In the genomic region with DNA sequence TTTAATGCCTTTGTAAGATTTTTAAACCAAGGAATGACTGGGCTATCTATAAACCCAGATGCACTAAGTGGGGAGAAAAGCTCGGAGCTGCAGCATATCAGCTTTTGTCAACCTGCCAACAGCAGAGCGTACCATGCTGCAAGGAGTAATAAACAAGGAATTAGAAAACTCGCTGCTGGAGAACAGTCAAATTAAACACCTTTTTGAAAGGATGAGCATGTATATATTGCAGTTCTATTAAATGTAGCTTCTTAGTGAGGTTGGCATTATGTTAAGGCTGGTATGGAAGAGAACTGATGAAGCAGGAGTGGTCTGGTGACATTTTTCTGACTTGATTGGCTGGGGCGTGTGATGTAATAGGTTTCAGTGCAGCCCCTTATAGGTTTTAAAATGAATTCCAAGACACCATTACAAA, we compare ENCODE assay signal across 9 cellular contexts.
DNase-seq lines count a peak whose midpoint lies in the region; ATAC-seq, FAIRE-seq and TF ChIP-seq lines count a peak whose summit lies in the region.
"Had no signal": no experiment of that assay in that cellular context is flagged by ENCODE, and none has a peak within 500 bp of the region (broad histone marks: within the 10 kb centered on the region; RNA-seq: fewer than 3 reads in every experiment).

No MANE protein-coding gene starts in this region.

- H3K27ac ChIP-seq in A549 (peak overlapping the region in 1 of 2 experiments; percentile 12; a peak in 1 of 6 replicates), fibroblast of lung (ENCODE audit: insufficient read depth, low read length) (no peak overlapping the region)

- no peaks in the 10 kb centered on the region for H3K27me3 Mint-ChIP-seq in natural killer cell treated with Interleukin-12 subunit alpha and Interleukin-12 subunit beta and Interleukin-15 and Interleukin-18, amount 100 ng/mL, for 72 hours

- H3K27ac Mint-ChIP-seq in natural killer cell treated with Interleukin-12 subunit alpha and Interleukin-12 subunit beta and Interleukin-15 and Interleukin-18, amount 100 ng/mL, for 72 hours, result peak overlapping the region; percentile 81 to 95

- H3K4me2 ChIP-seq in A549, result peak overlapping the region; percentile 98; the same call in 2 of the 3 replicates
- peak overlapping the region; percentile 38 for H3K4me2 ChIP-seq in fibroblast of lung (ENCODE audit: extremely low read depth, insufficient read depth, low read length)

- H3K36me3 ChIP-seq in fibroblast of lung (ENCODE audit: control insufficient read depth, insufficient read depth, low read length), result peaks cover 3% of the 10 kb centered on the region

- ATAC-seq in A549, result no peak
- ATAC-seq in natural killer cell treated with Interleukin-12 subunit alpha and Interleukin-12 subunit beta and Interleukin-15 and Interleukin-18, amount 100 ng/mL, for 72 hours, result no peak
- no peak for ATAC-seq in GM18868 (IDR thresholded peaks at IDR 0.05; ENCODE audit: unreplicated experiment)
- no peak for ATAC-seq in HG03196 (IDR thresholded peaks at IDR 0.05; ENCODE audit: unreplicated experiment)

- H2AFZ ChIP-seq in fibroblast of lung (ENCODE audit: low read length), result no peak overlapping the region

- CTCF ChIA-PET in A549 (lab: Yijun Ruan, JAX), result interaction anchor here (0.5 to 1.6 kb wide), 4 partner anchors 11 to 599 kb away, joined by 3 to 6 read pairs (median 4); no protein-coding TSS in a partner anchor

- DNase-seq in A549 (ENCODE audit: low read depth in 1 of 2, low spot score in 1 of 2), result no peak
- peak; percentile 17 for DNase-seq in NCI-H446 treated with DMSO at 0.1 percent for 48 hours (lab: John Stamatoyannopoulos, UW)
- peak; percentile 65 to 68 for DNase-seq in fibroblast of lung (ENCODE audit: low read depth in 2 of 2)
- DNase-seq in natural killer cell treated with Interleukin-12 subunit alpha and Interleukin-12 subunit beta and Interleukin-15 and Interleukin-18, amount 100 ng/mL, for 72 hours (ENCODE audit: low spot score), result no peak
- DNase-seq in T-helper 9 cell, result no peak
- no peak for DNase-seq in MV-4-11 (lab: John Stamatoyannopoulos, UW)
- DNase-seq: NCI-H510A treated with DMSO at 0.1 percent for 48 hours had no signal

- no peak overlapping the region for H3K4me3 ChIP-seq in A549
- no peak overlapping the region for H3K4me3 ChIP-seq in fibroblast of lung (replicated peaks in 1 of 4; ENCODE audit: control extremely low read depth in 1 of 4, insufficient read depth in 1 of 4, low read depth in 3 of 4, low read length in 4 of 4)

- H3K9me3 ChIP-seq in A549 (no peaks in the 10 kb centered on the region), fibroblast of lung (ENCODE audit: control insufficient read depth, insufficient read depth, low read depth, low read length) (no peaks in the 10 kb centered on the region)

- no peak for TF ChIP-seq CTCF in A549 (IDR thresholded peaks at IDR 0.05)
- TF ChIP-seq CTCF in fibroblast of lung (conservative IDR thresholded peaks at IDR 0.05 in 1 of 2, IDR thresholded peaks at IDR 0.05 in 1 of 2; ENCODE audit: low read depth in 1 of 2, low read length in 2 of 2), result no peak

- no peak for FAIRE-seq in A549 (lab: Jason Lieb, UNC)

- peaks cover 59 to 67% of the 10 kb centered on the region in 2 donors for H3K4me1 Mint-ChIP-seq in natural killer cell treated with Interleukin-12 subunit alpha and Interleukin-12 subunit beta and Interleukin-15 and Interleukin-18, amount 100 ng/mL, for 72 hours (ENCODE audit: low read depth in 2 of 2)

- POLR2A ChIA-PET in A549 (lab: Yijun Ruan, JAX), result no interaction called here

- H3K9me3 Mint-ChIP-seq in natural killer cell treated with Interleukin-12 subunit alpha and Interleukin-12 subunit beta and Interleukin-15 and Interleukin-18, amount 100 ng/mL, for 72 hours, result no peaks in the 10 kb centered on the region

- H4K20me1 ChIP-seq in fibroblast of lung (ENCODE audit: control insufficient read depth, extremely low read depth, insufficient read depth, low read length), result no peaks in the 10 kb centered on the region

- WGBS in A549 (ENCODE audit: missing lambda C conversion rate), result 80% methylated on average over 4 of the region's 4 CpGs

- H3K36me3 Mint-ChIP-seq in natural killer cell treated with Interleukin-12 subunit alpha and Interleukin-12 subunit beta and Interleukin-15 and Interleukin-18, amount 100 ng/mL, for 72 hours, result peaks cover 20% of the 10 kb centered on the region

- no peaks in the 10 kb centered on the region for H3K27me3 ChIP-seq in fibroblast of lung (ENCODE audit: control insufficient read depth, insufficient read depth, low read length)

- no peak for TF ChIP-seq POLR2A in A549 (IDR thresholded peaks at IDR 0.05; ENCODE audit: low read length)

- TF ChIP-seq RAD21 in A549 (conservative IDR thresholded peaks at IDR 0.05 in 1 of 2, IDR thresholded peaks at IDR 0.05 in 1 of 2), result no peak

- peak overlapping the region; percentile 84 for H3K4me3 Mint-ChIP-seq in natural killer cell treated with Interleukin-12 subunit alpha and Interleukin-12 subunit beta and Interleukin-15 and Interleukin-18, amount 100 ng/mL, for 72 hours

- H3K79me2 ChIP-seq in fibroblast of lung (ENCODE audit: control insufficient read depth, insufficient read depth, low read length), result peaks cover 2% of the 10 kb centered on the region

- TF ChIP-seq EP300 in A549 (IDR thresholded peaks at IDR 0.05), result no peak

- no peak overlapping the region for H3K9ac ChIP-seq in fibroblast of lung (ENCODE audit: insufficient read depth, low read length)

- H3K4me1 ChIP-seq in A549, result peaks cover 49% of the 10 kb centered on the region
- peaks cover 12% of the 10 kb centered on the region for H3K4me1 ChIP-seq in fibroblast of lung (ENCODE audit: control insufficient read depth, extremely low read depth, insufficient read depth, low read length)

TF ChIP-seq in A549, 52 proteins besides CTCF, POLR2A, EP300 and RAD21:
- no peak for TF ChIP-seq NPAS2 (CRISPR knock-in tag; IDR thresholded peaks at IDR 0.05; ENCODE audit: borderline replicate concordance)

Comparison
In these comparisons a context has a peak if more than half of its experiments do, and no peak if none do; other contexts are left out.
1. DNase-seq: peak in NCI-H446 treated with DMSO at 0.1 percent for 48 hours (single experiment) and fibroblast of lung (2 of 2); none in A549 (0 of 2), natural killer cell treated with Interleukin-12 subunit alpha and Interleukin-12 subunit beta and Interleukin-15 and Interleukin-18, amount 100 ng/mL, for 72 hours (single experiment), T-helper 9 cell (single experiment) and MV-4-11 (single experiment).